Comparison of ENCODE assay signal across 15 cellular contexts in genomic region chr9:102113191-102113590, GRCh38.
DNase-seq lines count a peak whose midpoint lies in the region; ATAC-seq and TF ChIP-seq lines count a peak whose summit lies in the region.
"Had no signal": no experiment of that assay in that cellular context is flagged by ENCODE, and none has a peak within 500 bp of the region (broad histone marks: within the 10 kb centered on the region; RNA-seq: fewer than 3 reads in every experiment).

No MANE protein-coding gene starts in this region.

- in situ Hi-C loops in astrocyte of the spinal cord (cut with HindIII; ENCODE audit: low sequenced_read_pairs), result no loop called here

- no peak for TF ChIP-seq CTCF in astrocyte of the spinal cord (IDR thresholded peaks at IDR 0.05; ENCODE audit: low read depth, low read length)

- no peak overlapping the region for H3K4me3 ChIP-seq in astrocyte of the spinal cord (ENCODE audit: low read depth, low read length)

- no peak overlapping the region for H3K4me3 Mint-ChIP-seq in T-helper 17 cell
- H3K4me3 Mint-ChIP-seq: CD14-positive monocyte; CD8-positive, alpha-beta T cell; HFFc6 had no signal

- DNase-seq in HS-5 (ENCODE audit: low read depth) (peak; percentile 54), astrocyte of the spinal cord (ENCODE audit: low read depth, low spot score) (peak; percentile 0), iris pigment epithelial cell (ENCODE audit: low read depth) (peak; percentile 8), T-helper 17 cell (no peak), NCI-H524 treated with DMSO at 0.1 percent for 48 hours (lab: John Stamatoyannopoulos, UW) (no peak)
- DNase-seq: CD8-positive, alpha-beta T cell; COR-L47; DMS153; DMS79 treated with DMSO at 0.1 percent for 48 hours; EL; GDM1; HCEC 1CT; HFFc6 had no signal

- no peaks in the 10 kb centered on the region for H3K9me3 ChIP-seq in T-helper 17 cell (ENCODE audit: control insufficient read depth, low read length, poor library complexity, severe bottlenecking)

- ATAC-seq in T-helper 17 cell (no peak), GM18511 (IDR thresholded peaks at IDR 0.05; ENCODE audit: unreplicated experiment) (no peak)
- ATAC-seq: CD8-positive, alpha-beta T cell had no signal

- H3K4me1 Mint-ChIP-seq in T-helper 17 cell, result no peaks in the 10 kb centered on the region
- H3K4me1 Mint-ChIP-seq: CD14-positive monocyte had no signal

- H3K36me3 Mint-ChIP-seq in T-helper 17 cell (ENCODE audit: low read depth), result no peaks in the 10 kb centered on the region
- H3K36me3 Mint-ChIP-seq: CD14-positive monocyte; CD8-positive, alpha-beta T cell had no signal

- no peaks in the 10 kb centered on the region for H3K27me3 Mint-ChIP-seq in T-helper 17 cell

- no peak overlapping the region for H3K27ac Mint-ChIP-seq in T-helper 17 cell
- H3K27ac Mint-ChIP-seq: CD14-positive monocyte; CD8-positive, alpha-beta T cell; HFFc6 had no signal

Comparison
In these comparisons a context has a peak if more than half of its experiments do, and no peak if none do; other contexts are left out.
1. DNase-seq: peak in HS-5 (single experiment), astrocyte of the spinal cord (single experiment) and iris pigment epithelial cell (single experiment); none in T-helper 17 cell (0 of 3) and NCI-H524 treated with DMSO at 0.1 percent for 48 hours (single experiment).